ENCODE assay signal across 23 cellular contexts in the genomic region with DNA sequence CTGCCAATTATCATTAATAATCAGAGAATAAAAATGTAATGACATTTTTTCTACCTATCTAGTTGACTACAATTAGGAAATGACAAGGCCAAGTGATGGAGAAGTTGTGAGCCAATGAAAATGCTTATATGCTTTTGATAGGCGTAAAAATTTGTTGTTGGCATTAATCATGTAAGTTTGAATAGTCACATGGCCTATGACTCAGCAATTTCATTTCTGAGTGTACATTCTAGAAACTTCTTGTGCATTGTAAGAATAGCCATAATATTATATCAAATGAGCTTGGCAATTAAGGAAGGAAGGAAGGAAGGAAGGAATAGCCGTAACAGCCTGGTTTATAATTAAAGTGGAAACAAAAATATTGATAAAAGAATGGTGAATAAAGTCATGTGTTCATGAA.
"Had no signal": no experiment of that assay in that cellular context is flagged by ENCODE, and none has a peak within 500 bp of the region (broad histone marks: within the 10 kb centered on the region; RNA-seq: fewer than 3 reads in every experiment).

No MANE protein-coding gene starts in this region.

- H3K9me3 ChIP-seq: SJCRH30 had no signal

- ATAC-seq: SK-N-SH treated with all-trans-retinoic acid at 6 μM for 48 hours, T-helper 17 cell had no signal

- H3K36me3 ChIP-seq: SJCRH30 had no signal

- H3K4me1 ChIP-seq: SJCRH30 had no signal

- DNase-seq: Kasumi-1, MM.1S, NCI-H1092 treated with DMSO at 0.1 percent for 48 hours, NCI-H1417, NCI-H1436 treated with DMSO at 0.1 percent for 48 hours, NCI-H1694, NCI-H187 treated with DMSO at 0.1 percent for 48 hours, NCI-H2029 treated with DMSO at 0.1 percent for 48 hours, NCI-H2171 treated with DMSO at 0.1 percent for 48 hours, NCI-H345, NCI-H446 treated with DMSO at 0.1 percent for 48 hours, NCI-H524, NCI-H69, NCI-H774, SHP77 treated with DMSO at 0.1 percent for 48 hours, SJCRH30, T-helper 1 cell, T-helper 17 cell had no signal

- H3K9ac ChIP-seq: KMS-11 had no signal

- H3K4me3 ChIP-seq: SJCRH30 had no signal

- H3K4me2 ChIP-seq: KMS-11 had no signal

- H3K27ac ChIP-seq: HL-60, KMS-11, RWPE1, SJCRH30 had no signal

- FAIRE-seq: HTR-8/SVneo had no signal

- H3K27me3 ChIP-seq: SJCRH30 had no signal
